18 cellular contexts compared by ENCODE assay signal in genomic region chr17:78794399-78794798, GRCh38. TPM values are rescaled to one million over a fixed set of nuclear protein-coding genes. Genes with fewer than 3 reads are reported as not detected.
DNase-seq lines count a peak whose midpoint lies in the region; ATAC-seq, FAIRE-seq and TF ChIP-seq lines count a peak whose summit lies in the region.
"Had no signal": no experiment of that assay in that cellular context is flagged by ENCODE, and none has a peak within 500 bp of the region (broad histone marks: within the 10 kb centered on the region; RNA-seq: fewer than 3 reads in every experiment).

No MANE protein-coding gene starts in this region.

- H3K9ac ChIP-seq in Karpas-422 (ENCODE audit: low read length), result no peak overlapping the region

- peaks cover 13% of the 10 kb centered on the region for H3K4me1 Mint-ChIP-seq in MCF 10A (ENCODE audit: insufficient read depth, unreplicated experiment)
- peaks cover 64% of the 10 kb centered on the region for H3K4me1 Mint-ChIP-seq in stimulated activated effector memory CD8-positive, alpha-beta T cell treated with anti-CD3 and anti-CD28 coated beads, Interleukin-12 subunit alpha, Interleukin-12 subunit beta, amount 100 ng/mL, for 72 hours

- H3K4me3 ChIP-seq in breast epithelium, result no peak overlapping the region
- H3K4me3 ChIP-seq in lower lobe of right lung, result no peak overlapping the region
- no peak overlapping the region for H3K4me3 ChIP-seq in small intestine (ENCODE audit: low read depth in 1 of 2, low read length in 2 of 2)
- H3K4me3 ChIP-seq in Karpas-422 (ENCODE audit: low read length), result no peak overlapping the region
- H3K4me3 ChIP-seq: SJSA1 had no signal

- no peaks in the 10 kb centered on the region for H3K36me3 ChIP-seq in breast epithelium
- peaks cover 62% of the 10 kb centered on the region for H3K36me3 ChIP-seq in lower lobe of right lung
- peaks cover 10 to 17% of the 10 kb centered on the region in 2 donors for H3K36me3 ChIP-seq in small intestine (ENCODE audit: control insufficient read depth in 2 of 2, insufficient read depth in 2 of 2, low read length in 2 of 2)
- H3K36me3 ChIP-seq in Karpas-422 (ENCODE audit: insufficient read depth, low read length), result peaks cover 27% of the 10 kb centered on the region; the same call in 1 of the 2 replicates

- peak overlapping the region; percentile 21 for H3K27ac Mint-ChIP-seq in MCF 10A (ENCODE audit: low read depth, unreplicated experiment)
- H3K27ac Mint-ChIP-seq in stimulated activated effector memory CD8-positive, alpha-beta T cell treated with anti-CD3 and anti-CD28 coated beads, Interleukin-12 subunit alpha, Interleukin-12 subunit beta, amount 100 ng/mL, for 72 hours, result peak overlapping the region; percentile 69

- POLR2A ChIA-PET in MCF 10A (lab: Yijun Ruan, JAX), result interaction anchor here (0.5 kb wide), 1 partner anchor 186 kb away, joined by 5 read pairs; no protein-coding TSS in a partner anchor

- no peak overlapping the region for H3K4me2 ChIP-seq in Karpas-422 (ENCODE audit: low read depth, low read length, poor library complexity, severe bottlenecking)

- no TSS peak for BruUV-seq in MCF 10A (replicated peaks; lab: Mats Ljungman, UMichigan)

- H3K9me2 ChIP-seq in Karpas-422 (replicated peaks; ENCODE audit: insufficient read depth, low read length), result no peaks in the 10 kb centered on the region

- peaks cover 15% of the 10 kb centered on the region; the same call in 1 of the 2 replicates for H4K20me1 ChIP-seq in Karpas-422 (ENCODE audit: insufficient read depth, low read depth, low read length)

- H3K36me3 Mint-ChIP-seq in MCF 10A (ENCODE audit: insufficient read depth, unreplicated experiment), result peaks cover 63% of the 10 kb centered on the region
- peaks cover 82% of the 10 kb centered on the region for H3K36me3 Mint-ChIP-seq in stimulated activated effector memory CD8-positive, alpha-beta T cell treated with anti-CD3 and anti-CD28 coated beads, Interleukin-12 subunit alpha, Interleukin-12 subunit beta, amount 100 ng/mL, for 72 hours

- H3K27me3 ChIP-seq in breast epithelium (no peaks in the 10 kb centered on the region), lower lobe of right lung (ENCODE audit: low read depth) (no peaks in the 10 kb centered on the region), small intestine (ENCODE audit: control insufficient read depth in 2 of 2, insufficient read depth in 2 of 2, low read length in 2 of 2) (no peaks in the 10 kb centered on the region), Karpas-422 (ENCODE audit: low read length) (no peaks in the 10 kb centered on the region)
- H3K27me3 ChIP-seq: SJSA1 had no signal

- CTCF ChIA-PET in MCF 10A (lab: Yijun Ruan, JAX), result no interaction called here

- no peak overlapping the region for H2AFZ ChIP-seq in Karpas-422 (ENCODE audit: low read length)

- WGBS in small intestine, 3 donors, result 92 to 93% (median 92%) methylated on average over 16 of the region's 16 CpGs

- no peaks in the 10 kb centered on the region for H3K27me3 Mint-ChIP-seq in MCF 10A (ENCODE audit: insufficient read depth, unreplicated experiment)

- FAIRE-seq in small intestine (lab: Jason Lieb, UNC), result no peak
- FAIRE-seq: urothelium cell line had no signal

- H3K4me3 Mint-ChIP-seq in MCF 10A (ENCODE audit: unreplicated experiment), result no peak overlapping the region
- no peak overlapping the region for H3K4me3 Mint-ChIP-seq in stimulated activated effector memory CD8-positive, alpha-beta T cell treated with anti-CD3 and anti-CD28 coated beads, Interleukin-12 subunit alpha, Interleukin-12 subunit beta, amount 100 ng/mL, for 72 hours

- no peak for TF ChIP-seq CTCF in MCF 10A (IDR thresholded peaks at IDR 0.05; ENCODE audit: unreplicated experiment)
- TF ChIP-seq CTCF in breast epithelium (IDR thresholded peaks at IDR 0.05), result no peak
- TF ChIP-seq CTCF in lower lobe of right lung (IDR thresholded peaks at IDR 0.05), result no peak

- ATAC-seq in lower lobe of right lung (no peak), GM19324 (IDR thresholded peaks at IDR 0.05; ENCODE audit: low FRiP score, unreplicated experiment) (no peak)
- no peak for ATAC-seq in stimulated activated effector memory CD8-positive, alpha-beta T cell treated with anti-CD3 and anti-CD28 coated beads, Interleukin-12 subunit alpha, Interleukin-12 subunit beta, amount 100 ng/mL, for 72 hours
- ATAC-seq: Panc1 had no signal

- H3K79me2 ChIP-seq in Karpas-422 (ENCODE audit: low read length), result no peaks in the 10 kb centered on the region

- intact Hi-C loops in MCF 10A (cut with micrococcal nuclease) (no loop called here), breast epithelium (cut with DNase I; ENCODE audit: low total_unique reads) (no loop called here), lower lobe of right lung (cut with DNase I) (no loop called here)

- DNase-seq in MCF 10A (ENCODE audit: unreplicated experiment) (no peak), breast epithelium (ENCODE audit: low spot score in 2 of 2) (no peak), D341Med (ENCODE audit: low spot score) (peak; percentile 27), lower lobe of right lung (peak; percentile 12), small intestine (no peak), Karpas-422 (no peak)
- no peak for DNase-seq in stimulated activated effector memory CD8-positive, alpha-beta T cell treated with anti-CD3 and anti-CD28 coated beads, Interleukin-12 subunit alpha, Interleukin-12 subunit beta, amount 100 ng/mL, for 72 hours (ENCODE audit: low spot score in 2 of 2)
- DNase-seq: anterior cingulate cortex, erythroblast, foreskin fibroblast, GDM1, HCEC 1CT, NCI-H2171 treated with DMSO at 0.1 percent for 48 hours, NCI-H524 treated with DMSO at 0.1 percent for 48 hours had no signal

- H3K9me3 ChIP-seq in breast epithelium, result no peaks in the 10 kb centered on the region
- no peaks in the 10 kb centered on the region for H3K9me3 ChIP-seq in lower lobe of right lung
- H3K9me3 ChIP-seq in small intestine (ENCODE audit: control insufficient read depth, low read depth), result no peaks in the 10 kb centered on the region
- H3K9me3 ChIP-seq in Karpas-422 (ENCODE audit: low read length), result no peaks in the 10 kb centered on the region
- H3K9me3 ChIP-seq: SJSA1 had no signal

- H3K27ac ChIP-seq in breast epithelium, result no peak overlapping the region
- H3K27ac ChIP-seq in lower lobe of right lung, result no peak overlapping the region
- H3K27ac ChIP-seq in small intestine (ENCODE audit: low read depth in 1 of 2, low read length in 1 of 2), result no peak overlapping the region
- H3K27ac ChIP-seq in Karpas-422 (ENCODE audit: low read length), result no peak overlapping the region
- H3K27ac ChIP-seq: SJSA1 had no signal

- no peak for TF ChIP-seq POLR2A in breast epithelium (IDR thresholded peaks at IDR 0.05)

- H3K4me1 ChIP-seq in breast epithelium, result no peaks in the 10 kb centered on the region
- H3K4me1 ChIP-seq in lower lobe of right lung, result peaks cover 47% of the 10 kb centered on the region
- no peaks in the 10 kb centered on the region for H3K4me1 ChIP-seq in small intestine (ENCODE audit: control insufficient read depth in 2 of 2, insufficient read depth in 1 of 2, low read depth in 1 of 2, low read length in 1 of 2)
- no peaks in the 10 kb centered on the region for H3K4me1 ChIP-seq in Karpas-422 (ENCODE audit: low read length)

- no peaks in the 10 kb centered on the region for H3K9me3 Mint-ChIP-seq in MCF 10A (ENCODE audit: unreplicated experiment)
- no peaks in the 10 kb centered on the region for H3K9me3 Mint-ChIP-seq in stimulated activated effector memory CD8-positive, alpha-beta T cell treated with anti-CD3 and anti-CD28 coated beads, Interleukin-12 subunit alpha, Interleukin-12 subunit beta, amount 100 ng/mL, for 72 hours

RNA-seq across cellular contexts. Expression of gene CYTH1, which starts 12.3 kb away (rescaled TPM):
- total RNA-seq in MCF 10A (2022) (32.8 and 38.5 TPM in 2 replicates), breast epithelium (10 to 100 TPM; 49.5 to 64.8 (median 50.7) TPM), lower lobe of right lung (110 TPM)
- polyA plus RNA-seq in small intestine, result 10 to 100 TPM; 37.6 to 46.3 (median 38.6) TPM
- total RNA-seq in Karpas-422 (2014; rRNA removed; shearing (Covaris generic); ENCODE audit: low replicate concordance), result 9.6 and 15.8 TPM in 2 replicates

RNA-seq across cellular contexts. Expression of gene USP36, which starts 46.2 kb away (rescaled TPM):
- total RNA-seq in MCF 10A (2022), result 118 and 119 TPM in 2 replicates
- 10 to 100 TPM; 50.2 to 58.8 (median 55.4) TPM for total RNA-seq in breast epithelium
- total RNA-seq in lower lobe of right lung, result 58.6 TPM
- 10 to 100 TPM in 2 of 3 donors, 1 to 10 TPM in 1; 8.1 to 19.6 (median 18.6) TPM for polyA plus RNA-seq in small intestine
- 28.4 and 29.6 TPM in 2 replicates for total RNA-seq in Karpas-422 (2014; rRNA removed; shearing (Covaris generic); ENCODE audit: low replicate concordance)

Comparison
In these comparisons a context has a peak if more than half of its experiments do, and no peak if none do; other contexts are left out.
1. DNase-seq: peak in D341Med (single experiment) and lower lobe of right lung (single experiment); none in MCF 10A (single experiment), breast epithelium (0 of 2), stimulated activated effector memory CD8-positive, alpha-beta T cell treated with anti-CD3 and anti-CD28 coated beads, Interleukin-12 subunit alpha, Interleukin-12 subunit beta, amount 100 ng/mL, for 72 hours (0 of 2), small intestine (single experiment) and Karpas-422 (single experiment).